ENCODE assay signal across 1 cellular context in the genomic region with DNA sequence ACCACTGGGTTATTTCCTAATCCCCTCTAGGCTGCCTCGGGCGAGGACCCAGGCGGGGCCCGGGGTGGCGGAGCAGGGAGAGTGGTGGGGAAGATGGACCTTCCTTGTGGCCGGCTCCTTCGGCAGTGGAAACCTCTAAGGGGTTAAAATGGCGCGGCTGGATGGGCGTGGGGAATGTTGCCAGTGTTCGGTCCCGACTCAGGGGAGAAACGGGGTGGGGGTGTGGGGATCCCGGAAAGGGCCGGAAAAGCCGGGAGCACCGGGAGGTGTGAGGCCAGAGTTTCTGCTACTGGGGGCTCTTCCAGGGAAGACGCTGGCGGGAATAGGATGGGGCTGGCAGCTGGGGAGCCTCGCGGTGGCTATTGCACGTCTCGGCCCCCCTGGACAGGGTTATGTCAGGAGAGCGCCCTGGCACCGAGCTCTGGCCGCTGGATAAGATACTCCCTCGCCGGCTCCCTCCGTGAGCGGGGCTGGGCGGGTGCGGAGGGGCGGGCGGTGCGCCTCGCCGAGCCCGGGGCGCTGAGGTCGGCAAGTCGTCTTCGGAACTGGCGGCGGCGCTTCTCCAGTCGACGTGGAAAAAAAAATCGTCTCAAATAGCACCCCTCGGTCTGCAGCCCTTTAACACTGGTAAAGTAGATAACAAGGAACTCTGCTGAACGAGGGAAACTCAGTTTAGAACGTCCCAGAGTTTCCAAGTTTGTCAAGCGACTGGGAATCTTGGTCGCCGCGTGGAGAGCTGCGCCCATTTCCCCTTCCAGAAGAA.
TF ChIP-seq lines count a peak whose summit lies in the region.

No MANE protein-coding gene starts in this region.

TF ChIP-seq in GM12878, 131 proteins besides CTCF, POLR2A, EP300 and RAD21 (continued from another document):
- TF ChIP-seq PRDM15 (CRISPR knock-in tag; IDR thresholded peaks at IDR 0.05) (no peak), CHD1 (IDR thresholded peaks at IDR 0.05; ENCODE audit: low read depth, low read length) (no peak), NFIC (IDR thresholded peaks at IDR 0.05; ENCODE audit: low read depth, low read length) (no peak), NR2F1 (conservative IDR thresholded peaks at IDR 0.05) (no peak), ZNF687 (IDR thresholded peaks at IDR 0.05) (no peak), SIN3A (IDR thresholded peaks at IDR 0.05; ENCODE audit: low read depth, low read length) (no peak), HDGF (IDR thresholded peaks at IDR 0.05) (no peak), SKIL (IDR thresholded peaks at IDR 0.05; ENCODE audit: low read depth, poor library complexity, severe bottlenecking) (no peak)
- TF ChIP-seq, protein P1, sequence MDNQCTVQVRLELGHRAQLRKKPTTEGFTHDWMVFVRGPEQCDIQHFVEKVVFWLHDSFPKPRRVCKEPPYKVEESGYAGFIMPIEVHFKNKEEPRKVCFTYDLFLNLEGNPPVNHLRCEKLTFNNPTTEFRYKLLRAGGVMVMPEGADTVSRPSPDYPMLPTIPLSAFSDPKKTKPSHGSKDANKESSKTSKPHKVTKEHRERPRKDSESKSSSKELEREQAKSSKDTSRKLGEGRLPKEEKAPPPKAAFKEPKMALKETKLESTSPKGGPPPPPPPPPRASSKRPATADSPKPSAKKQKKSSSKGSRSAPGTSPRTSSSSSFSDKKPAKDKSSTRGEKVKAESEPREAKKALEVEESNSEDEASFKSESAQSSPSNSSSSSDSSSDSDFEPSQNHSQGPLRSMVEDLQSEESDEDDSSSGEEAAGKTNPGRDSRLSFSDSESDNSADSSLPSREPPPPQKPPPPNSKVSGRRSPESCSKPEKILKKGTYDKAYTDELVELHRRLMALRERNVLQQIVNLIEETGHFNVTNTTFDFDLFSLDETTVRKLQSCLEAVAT (IDR thresholded peaks at IDR 0.05) = no peak
TF ChIP-seq in GM12878: peak in this region for 0.
